In genomic region chr10:129755075-129756020, GRCh38 we compare ENCODE assay signal across 18 cellular contexts.
A peak's percentile ranks its signal among the peaks of the same experiment; 100 is the strongest.
DNase-seq lines count a peak whose midpoint lies in the region; ATAC-seq and TF ChIP-seq lines count a peak whose summit lies in the region.
"Had no signal": no experiment of that assay in that cellular context is flagged by ENCODE, and none has a peak within 500 bp of the region (broad histone marks: within the 10 kb centered on the region; RNA-seq: fewer than 3 reads in every experiment).

No MANE protein-coding gene starts in this region.

- intact Hi-C loops in right lobe of liver (cut with DNase I), result no loop called here
- intact Hi-C loops in sigmoid colon (cut with DNase I), result no loop called here

- peak overlapping the region in 2 of 3 donors; percentile 56 to 57 for H3K27ac ChIP-seq in right lobe of liver
- H3K27ac ChIP-seq in sigmoid colon, result no peak overlapping the region
- H3K27ac ChIP-seq: BLaER1 had no signal

- H3K36me3 ChIP-seq in right lobe of liver (peaks cover 0 to 5% (median 0%) of the 10 kb centered on the region in 4 donors), sigmoid colon (peaks cover 0 to 11% (median 3%) of the 10 kb centered on the region in 4 donors)

- H3K4me1 Mint-ChIP-seq in activated CD8-positive, alpha-beta memory T cell treated with anti-CD3 and anti-CD28 coated beads, Interleukin-2, amount 10 ng/mL, durations not matched to agents 7 days and 5 days, result peaks cover 5% of the 10 kb centered on the region
- 0 out of 2 replicates have a peak, but pooled peaks cover 5% of the 10 kb centered on the region for H3K4me1 Mint-ChIP-seq in WTC11

- H3K27me3 ChIP-seq in right lobe of liver (no peaks in the 10 kb centered on the region), sigmoid colon (no peaks in the 10 kb centered on the region)
- H3K27me3 ChIP-seq: BLaER1 had no signal

- peak; percentile 15 for DNase-seq in activated CD8-positive, alpha-beta memory T cell treated with anti-CD3 and anti-CD28 coated beads, Interleukin-2, amount 10 ng/mL, durations not matched to agents 7 days and 5 days
- DNase-seq in activated CD8-positive, alpha-beta memory T cell treated with anti-CD3 and anti-CD28 coated beads, Interleukin-2, amount 50 U/mL, for 4 hours, result no peak
- DNase-seq in WTC11 (ENCODE audit: low spot score) (peak; percentile 1), right lobe of liver (peak; percentile 65 to 83 (median 83)), sigmoid colon (peak; percentile 50), NCI-H187 treated with DMSO at 0.1 percent for 48 hours (lab: John Stamatoyannopoulos, UW) (no peak), NCI-H446 treated with DMSO at 0.1 percent for 48 hours (lab: John Stamatoyannopoulos, UW) (no peak)
- DNase-seq in activated T-cell treated with anti-CD3 and anti-CD28 coated beads, Interleukin-2, amount 50 U/mL, for 1 hour, result no peak
- DNase-seq: activated gamma-delta T cell, COR-L47, DMS79, KG1, left ventricle myocardium superior, NCI-H1694, NCI-H748 treated with DMSO at 0.1 percent for 48 hours, nucleus accumbens had no signal

- CTCF ChIA-PET in activated CD8-positive, alpha-beta memory T cell treated with anti-CD3 and anti-CD28 coated beads, Interleukin-2, amount 10 ng/mL, durations not matched to agents 7 days and 5 days (lab: Charles Lee), result no interaction called here
- CTCF ChIA-PET in WTC11 (lab: Charles Lee), result interaction anchor here (0.6 to 1.0 kb wide), 2 partner anchors 13 to 96 kb away, joined by 3 read pairs; no protein-coding TSS in a partner anchor

- peaks cover 6% of the 10 kb centered on the region for H3K9me3 Mint-ChIP-seq in activated CD8-positive, alpha-beta memory T cell treated with anti-CD3 and anti-CD28 coated beads, Interleukin-2, amount 10 ng/mL, durations not matched to agents 7 days and 5 days (ENCODE audit: low read depth)
- peaks cover 52% of the 10 kb centered on the region for H3K9me3 Mint-ChIP-seq in WTC11

- no peak overlapping the region for H3K4me3 Mint-ChIP-seq in activated CD8-positive, alpha-beta memory T cell treated with anti-CD3 and anti-CD28 coated beads, Interleukin-2, amount 10 ng/mL, durations not matched to agents 7 days and 5 days
- H3K4me3 Mint-ChIP-seq in WTC11, result no peak overlapping the region

- WGBS in right lobe of liver (ENCODE audit: insufficient coverage, low coverage, low lambda C conversion rate, missing lambda C conversion rate), result 36% methylated on average over 2 of the region's 12 CpGs
- WGBS in sigmoid colon, 2 donors, result 92 to 96% methylated on average over 12 of the region's 12 CpGs

- TF ChIP-seq CTCF in WTC11 (IDR thresholded peaks at IDR 0.05), result no peak
- no peak for TF ChIP-seq CTCF in right lobe of liver (IDR thresholded peaks at IDR 0.05)
- TF ChIP-seq CTCF in sigmoid colon (IDR thresholded peaks at IDR 0.05), result no peak

- no peaks in the 10 kb centered on the region for H3K27me3 Mint-ChIP-seq in activated CD8-positive, alpha-beta memory T cell treated with anti-CD3 and anti-CD28 coated beads, Interleukin-2, amount 10 ng/mL, durations not matched to agents 7 days and 5 days
- H3K27me3 Mint-ChIP-seq in WTC11 (ENCODE audit: low read depth), result no peaks in the 10 kb centered on the region

- no peak overlapping the region for H3K27ac Mint-ChIP-seq in activated CD8-positive, alpha-beta memory T cell treated with anti-CD3 and anti-CD28 coated beads, Interleukin-2, amount 10 ng/mL, durations not matched to agents 7 days and 5 days
- H3K27ac Mint-ChIP-seq in WTC11, result no peak overlapping the region

- H3K36me3 Mint-ChIP-seq in activated CD8-positive, alpha-beta memory T cell treated with anti-CD3 and anti-CD28 coated beads, Interleukin-2, amount 10 ng/mL, durations not matched to agents 7 days and 5 days, result peaks cover 1% of the 10 kb centered on the region
- peaks cover 28% of the 10 kb centered on the region for H3K36me3 Mint-ChIP-seq in WTC11

- TF ChIP-seq POLR2A in right lobe of liver (IDR thresholded peaks at IDR 0.05) (no peak), sigmoid colon (IDR thresholded peaks at IDR 0.05) (no peak)

- POLR2A ChIA-PET in WTC11 (lab: Charles Lee), result no interaction called here

- H3K4me3 ChIP-seq in right lobe of liver (no peak overlapping the region), sigmoid colon (no peak overlapping the region)
- H3K4me3 ChIP-seq: BLaER1 had no signal

- no peak for TF ChIP-seq EP300 in sigmoid colon (IDR thresholded peaks at IDR 0.05)

- peaks cover 0 to 61% (median 26%) of the 10 kb centered on the region in 4 donors for H3K4me1 ChIP-seq in right lobe of liver
- peaks cover 0 to 12% (median 4%) of the 10 kb centered on the region in 4 donors for H3K4me1 ChIP-seq in sigmoid colon

- ATAC-seq in activated CD8-positive, alpha-beta memory T cell treated with anti-CD3 and anti-CD28 coated beads, Interleukin-2, amount 10 ng/mL, durations not matched to agents 7 days and 5 days, result no peak
- no peak for ATAC-seq in WTC11
- ATAC-seq in right lobe of liver, result peak; percentile 85 to 88 (median 85)
- ATAC-seq: activated CD4-positive, CD25-positive, alpha-beta regulatory T cell treated with anti-CD3 and anti-CD28 coated beads, Interleukin-2, amount 50 U/mL, for 24 hours; left ventricle myocardium superior had no signal

- H3K9me3 ChIP-seq in right lobe of liver, result no peaks in the 10 kb centered on the region
- H3K9me3 ChIP-seq in sigmoid colon, result no peaks in the 10 kb centered on the region

TF ChIP-seq in WTC11, 78 proteins besides CTCF, POLR2A, EP300 and RAD21:
- TF ChIP-seq PRRX2 (CRISPR knock-in tag; IDR thresholded peaks at IDR 0.05) (no peak), TEAD1 (CRISPR knock-in tag; IDR thresholded peaks at IDR 0.05) (no peak), ZNF416 (CRISPR knock-in tag; IDR thresholded peaks at IDR 0.05) (no peak), STAT6 (CRISPR knock-in tag; conservative IDR thresholded peaks at IDR 0.05; ENCODE audit: low read depth) (no peak), E2F1 (CRISPR knock-in tag; IDR thresholded peaks at IDR 0.05) (no peak)

Comparison
In these comparisons a context has a peak if more than half of its experiments do, and no peak if none do; other contexts are left out.
1. DNase-seq: peak in activated CD8-positive, alpha-beta memory T cell treated with anti-CD3 and anti-CD28 coated beads, Interleukin-2, amount 10 ng/mL, durations not matched to agents 7 days and 5 days (single experiment), WTC11 (single experiment), right lobe of liver (3 of 3) and sigmoid colon (single experiment); none in activated CD8-positive, alpha-beta memory T cell treated with anti-CD3 and anti-CD28 coated beads, Interleukin-2, amount 50 U/mL, for 4 hours (single experiment), NCI-H187 treated with DMSO at 0.1 percent for 48 hours (single experiment), NCI-H446 treated with DMSO at 0.1 percent for 48 hours (single experiment) and activated T-cell treated with anti-CD3 and anti-CD28 coated beads, Interleukin-2, amount 50 U/mL, for 1 hour (single experiment).
2. ATAC-seq: peak in right lobe of liver (4 of 4); none in activated CD8-positive, alpha-beta memory T cell treated with anti-CD3 and anti-CD28 coated beads, Interleukin-2, amount 10 ng/mL, durations not matched to agents 7 days and 5 days (single experiment) and WTC11 (single experiment).
3. H3K27ac ChIP-seq: peak in right lobe of liver (2 of 3); none in sigmoid colon (0 of 4).